In the genomic region with DNA sequence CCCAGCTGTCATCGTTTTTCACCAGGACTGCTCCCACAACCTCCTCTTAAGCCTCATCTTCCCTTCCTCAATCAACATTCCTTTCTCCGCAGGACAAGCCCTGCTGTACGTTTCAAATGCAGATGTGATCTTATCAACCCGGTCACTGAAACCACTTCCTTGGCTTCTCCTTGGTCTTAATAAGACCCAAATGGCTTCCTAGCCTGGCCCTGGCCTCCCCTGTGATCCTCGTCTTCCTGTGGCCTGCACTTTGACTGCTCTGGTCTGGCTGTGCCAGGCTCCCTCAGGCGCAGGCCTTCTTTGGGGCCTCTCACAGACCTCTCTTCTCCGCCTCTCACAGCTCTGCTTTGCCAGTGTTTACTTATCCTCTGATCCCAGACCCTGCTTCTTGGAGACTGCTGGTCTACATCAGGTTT, we compare ENCODE assay signal across 1 cellular context.
TF ChIP-seq lines count a peak whose summit lies in the region.

No MANE protein-coding gene starts in this region.

TF ChIP-seq in GM23338, 12 proteins besides CTCF, POLR2A, EP300 and RAD21 (continued from another document):
- TF ChIP-seq STAT1 (IDR thresholded peaks at IDR 0.05; ENCODE audit: unreplicated experiment): no peak
- TF ChIP-seq ZNF462 (CRISPR knock-in tag; IDR thresholded peaks at IDR 0.05): peak; percentile 82
- no peak for TF ChIP-seq EZH2 (IDR thresholded peaks at IDR 0.05; ENCODE audit: low read depth, unreplicated experiment)
- 0 out of 2 replicates have a peak, but pooled peaks have one; percentile 5 for TF ChIP-seq NANOG (IDR thresholded peaks at IDR 0.05; ENCODE audit: borderline replicate concordance)
- no peak for TF ChIP-seq EZH2phosphoT487 (IDR thresholded peaks at IDR 0.05; ENCODE audit: unreplicated experiment)
- no peak for TF ChIP-seq JUNB (IDR thresholded peaks at IDR 0.05; ENCODE audit: unreplicated experiment)
- TF ChIP-seq, protein P1, sequence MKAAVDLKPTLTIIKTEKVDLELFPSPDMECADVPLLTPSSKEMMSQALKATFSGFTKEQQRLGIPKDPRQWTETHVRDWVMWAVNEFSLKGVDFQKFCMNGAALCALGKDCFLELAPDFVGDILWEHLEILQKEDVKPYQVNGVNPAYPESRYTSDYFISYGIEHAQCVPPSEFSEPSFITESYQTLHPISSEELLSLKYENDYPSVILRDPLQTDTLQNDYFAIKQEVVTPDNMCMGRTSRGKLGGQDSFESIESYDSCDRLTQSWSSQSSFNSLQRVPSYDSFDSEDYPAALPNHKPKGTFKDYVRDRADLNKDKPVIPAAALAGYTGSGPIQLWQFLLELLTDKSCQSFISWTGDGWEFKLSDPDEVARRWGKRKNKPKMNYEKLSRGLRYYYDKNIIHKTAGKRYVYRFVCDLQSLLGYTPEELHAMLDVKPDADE (IDR thresholded peaks at IDR 0.05): no peak
